ENCODE assay signal across 25 cellular contexts in genomic region chr3:132772252-132772651, GRCh38.
"Had no signal": no experiment of that assay in that cellular context is flagged by ENCODE, and none has a peak within 500 bp of the region (broad histone marks: within the 10 kb centered on the region; RNA-seq: fewer than 3 reads in every experiment).

No MANE protein-coding gene starts in this region.

- H3K27ac ChIP-seq: dorsolateral prefrontal cortex, left lung, lower lobe of right lung, neutrophil, pancreas, right lobe of liver, suprapubic skin, transverse colon, upper lobe of right lung, uterus had no signal

- H3K9me3 ChIP-seq: left lung, lower lobe of right lung, neutrophil, pancreas, right lobe of liver, suprapubic skin, transverse colon, upper lobe of right lung, uterus had no signal

- DNase-seq: dorsolateral prefrontal cortex; effector CD4-positive, alpha-beta T cell; head of caudate nucleus; hippocampal formation; left cardiac atrium; left lung; lower lobe of right lung; naive B cell; pancreas; retina; right lobe of liver; stimulated activated CD4-positive, alpha-beta T cell treated with anti-CD3 and anti-CD28 coated beads, Interleukin-12 subunit alpha, Interleukin-12 subunit beta, amount 100 ng/mL, for 4 hours; stimulated activated CD4-positive, alpha-beta T cell treated with anti-CD3 and anti-CD28 coated beads, Interleukin-1b, Interleukin-23, amount 100 ng/mL, for 48 hours; stimulated activated CD4-positive, alpha-beta T cell treated with anti-CD3 and anti-CD28 coated beads, Interleukin-4, amount 100 ng/mL, for 1 hour; stimulated activated CD8-positive, alpha-beta memory T cell treated with anti-CD3 and anti-CD28 coated beads, Interleukin-4, amount 100 ng/mL, for 48 hours; stimulated activated naive CD4-positive, alpha-beta T cell; stimulated activated naive CD8-positive, alpha-beta T cell treated with anti-CD3 and anti-CD28 coated beads, Interleukin-15, amount 100 ng/mL, for 72 hours; transverse colon; upper lobe of right lung; uterus had no signal

- H3K4me1 Mint-ChIP-seq: naive B cell had no signal

- H3K27ac Mint-ChIP-seq: naive B cell; natural killer cell treated with Interleukin-12 subunit alpha and Interleukin-12 subunit beta and Interleukin-15 and Interleukin-18, amount 100 ng/mL, for 72 hours had no signal

- H3K36me3 ChIP-seq: left lung, lower lobe of right lung, neutrophil, pancreas, right lobe of liver, suprapubic skin, transverse colon, upper lobe of right lung, uterus had no signal

- H3K36me3 Mint-ChIP-seq: naive B cell had no signal

- H3K4me1 ChIP-seq: left lung, lower lobe of right lung, pancreas, right lobe of liver, suprapubic skin, transverse colon, upper lobe of right lung, uterus had no signal

- H3K4me3 Mint-ChIP-seq: naive B cell; natural killer cell treated with Interleukin-12 subunit alpha and Interleukin-12 subunit beta and Interleukin-15 and Interleukin-18, amount 100 ng/mL, for 72 hours; neural crest cell; stimulated activated naive CD8-positive, alpha-beta T cell treated with anti-CD3 and anti-CD28 coated beads, Interleukin-15, amount 100 ng/mL, for 72 hours had no signal

- H3K4me3 ChIP-seq: dorsolateral prefrontal cortex, left lung, lower lobe of right lung, pancreas, right lobe of liver, smooth muscle cell, suprapubic skin, transverse colon, upper lobe of right lung, uterus had no signal

- H3K27me3 ChIP-seq: left lung, neutrophil, pancreas, right lobe of liver, suprapubic skin, transverse colon, upper lobe of right lung, uterus had no signal

- ATAC-seq: left lung; lower lobe of right lung; natural killer cell treated with Interleukin-12 subunit alpha and Interleukin-12 subunit beta and Interleukin-15 and Interleukin-18, amount 100 ng/mL, for 72 hours; pancreas; right lobe of liver; upper lobe of right lung had no signal
